In the genomic region with DNA sequence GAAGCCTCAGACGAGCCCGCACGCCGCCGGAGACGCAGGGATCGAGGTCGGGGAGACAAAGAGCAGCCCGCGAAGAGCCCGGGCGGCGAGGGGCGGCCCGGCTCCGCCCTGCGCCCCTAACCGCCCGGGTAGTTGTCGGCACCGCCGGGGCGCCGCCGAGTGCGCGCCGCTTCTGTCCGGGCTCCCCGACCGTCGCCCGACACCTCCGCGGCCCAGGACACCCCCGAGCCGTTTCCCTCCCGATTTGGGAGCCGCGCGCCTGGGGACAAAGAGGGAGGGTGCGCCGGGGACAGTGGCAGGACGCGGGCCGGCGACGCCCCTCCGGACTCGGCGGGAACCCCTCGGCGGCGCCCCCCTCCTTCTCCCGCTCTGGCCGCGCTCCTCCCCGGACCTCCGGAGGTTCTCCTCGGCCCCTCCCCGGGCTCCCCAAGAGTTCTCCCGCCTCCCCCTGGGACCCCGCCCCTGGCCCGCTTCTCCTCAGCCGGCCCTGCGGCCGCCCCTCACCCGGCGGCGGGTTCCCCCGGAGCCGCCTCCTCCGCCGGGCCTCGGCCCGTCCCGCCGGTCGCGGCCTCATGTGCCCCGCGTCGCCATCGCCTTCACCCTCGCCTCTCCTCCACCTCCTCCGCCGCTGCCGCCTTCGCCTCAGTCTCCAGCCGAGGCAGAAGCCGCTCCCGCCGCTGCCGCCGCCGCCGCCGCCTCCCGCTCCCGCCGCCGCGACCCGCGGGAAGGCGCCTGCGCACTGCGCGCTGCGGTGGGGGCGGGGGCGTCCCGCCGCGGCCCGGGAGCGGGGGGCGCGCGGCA, we compare ENCODE assay signal across 8 cellular contexts. TPM values are rescaled to one million over a fixed set of nuclear protein-coding genes. Genes with fewer than 3 reads are reported as not detected.
DNase-seq lines count a peak whose midpoint lies in the region; ATAC-seq, FAIRE-seq and TF ChIP-seq lines count a peak whose summit lies in the region.

A gene (minus strand): TSS at position 730 of the 801 bp plus-strand sequence. CDS start 24,470 bp downstream, outside the sequence.

- H3K4me1 Mint-ChIP-seq in activated naive CD8-positive, alpha-beta T cell treated with anti-CD3 and anti-CD28 coated beads for 36 hours = peaks cover 11% of the 10 kb centered on the region

- peaks cover 68% of the 10 kb centered on the region for H3K27me3 Mint-ChIP-seq in activated naive CD8-positive, alpha-beta T cell treated with anti-CD3 and anti-CD28 coated beads for 36 hours

- under 1% methylated on average over 120 of the region's 120 CpGs for WGBS in right cardiac atrium

- peak within 1 kb of the TSS; percentile 84 for H3K4me3 ChIP-seq in right cardiac atrium (ENCODE audit: low read length)

- H3K36me3 Mint-ChIP-seq in activated naive CD8-positive, alpha-beta T cell treated with anti-CD3 and anti-CD28 coated beads for 36 hours = no peaks in the 10 kb centered on the region

- no peaks in the 10 kb centered on the region for H3K4me1 ChIP-seq in right cardiac atrium (ENCODE audit: control insufficient read depth, insufficient read depth, low read length)

- TF ChIP-seq POLR2A in GM12892 (IDR thresholded peaks at IDR 0.05; ENCODE audit: low read depth, low read length) = no peak

- intact Hi-C loops in right cardiac atrium (cut with DNase I) (no loop called here), sciatic nerve (cut with DNase I) (no loop called here)

- H3K4me3 Mint-ChIP-seq in activated naive CD8-positive, alpha-beta T cell treated with anti-CD3 and anti-CD28 coated beads for 36 hours = peak within 1 kb of the TSS; percentile 76

- peak; percentile 71 to 73 for ATAC-seq in right cardiac atrium
- no peak for ATAC-seq in sciatic nerve
- no peak for ATAC-seq in HG03135 (IDR thresholded peaks at IDR 0.05; ENCODE audit: unreplicated experiment)
- no peak for ATAC-seq in HG03457 (IDR thresholded peaks at IDR 0.05; ENCODE audit: unreplicated experiment)

- H3K27me3 ChIP-seq in right cardiac atrium (ENCODE audit: control insufficient read depth, insufficient read depth) = no peaks in the 10 kb centered on the region

- peak within 1 kb of the TSS; percentile 48 for H3K27ac Mint-ChIP-seq in activated naive CD8-positive, alpha-beta T cell treated with anti-CD3 and anti-CD28 coated beads for 36 hours

- H3K27ac ChIP-seq in right cardiac atrium (ENCODE audit: low read length) = peak within 1 kb of the TSS; percentile 76

- no peaks in the 10 kb centered on the region for H3K9me3 Mint-ChIP-seq in activated naive CD8-positive, alpha-beta T cell treated with anti-CD3 and anti-CD28 coated beads for 36 hours

- no peaks in the 10 kb centered on the region for H3K9me3 ChIP-seq in right cardiac atrium (ENCODE audit: control insufficient read depth, low read length)

- FAIRE-seq in GM12892 (lab: Jason Lieb, UNC) = peak; percentile 24

- DNase-seq in GM12892 (ENCODE audit: insufficient read length) (no peak), NCI-H2227 treated with DMSO at 0.1 percent for 48 hours (lab: John Stamatoyannopoulos, UW) (peak; percentile 51), right cardiac atrium (peak; percentile 42 to 80 (median 71)), sciatic nerve (ENCODE audit: low spot score) (peak; percentile 58), T-helper 9 cell (no peak)
- DNase-seq in activated naive CD8-positive, alpha-beta T cell treated with anti-CD3 and anti-CD28 coated beads for 36 hours = peak; percentile 46

RNA-seq across cellular contexts. Expression of the gene that starts here (rescaled TPM):
- 1.8 TPM for polyA plus RNA-seq in GM12892 (2012; ENCODE audit: missing spikeins)
- total RNA-seq in activated naive CD8-positive, alpha-beta T cell treated with anti-CD3 and anti-CD28 coated beads for 36 hours = 1 to 10 TPM; 6.9 to 7.8 TPM
- total RNA-seq in right cardiac atrium (10 to 100 TPM; 35.2 to 64.0 (median 48.5) TPM), sciatic nerve (7.9 TPM)
- 20.8 TPM for polyA plus RNA-seq in right cardiac atrium

Comparison
In these comparisons a context has a peak if more than half of its experiments do, and no peak if none do; other contexts are left out.
1. DNase-seq: peak in NCI-H2227 treated with DMSO at 0.1 percent for 48 hours (single experiment), activated naive CD8-positive, alpha-beta T cell treated with anti-CD3 and anti-CD28 coated beads for 36 hours (single experiment), right cardiac atrium (3 of 3) and sciatic nerve (single experiment); none in GM12892 (single experiment) and T-helper 9 cell (single experiment).
2. ATAC-seq: peak in right cardiac atrium (2 of 2); none in sciatic nerve (single experiment), HG03135 (single experiment) and HG03457 (single experiment).